8 cellular contexts compared by ENCODE assay signal in genomic region chr11:117095301-117096139, GRCh38. TPM values are rescaled to one million over a fixed set of nuclear protein-coding genes. Genes with fewer than 3 reads are reported as not detected.
A peak's percentile ranks its signal among the peaks of the same experiment; 100 is the strongest.
DNase-seq lines count a peak whose midpoint lies in the region; ATAC-seq and TF ChIP-seq lines count a peak whose summit lies in the region.

No MANE protein-coding gene starts in this region.

- peak overlapping the region; percentile 3; the same call in 1 of the 2 replicates for H3K23ac ChIP-seq in IMR-90 (ENCODE audit: low read depth, low read length)

- H3K56ac ChIP-seq in IMR-90 (ENCODE audit: extremely low read depth, insufficient read depth, low read length), result no peak overlapping the region

- peak; percentile 9; the same call in 1 of the 2 replicates for ATAC-seq in IMR-90 (ENCODE audit: low read depth)
- ATAC-seq in lung (ENCODE audit: insufficient read depth, low FRiP score), result no peak
- ATAC-seq in GM19351 (IDR thresholded peaks at IDR 0.05; ENCODE audit: unreplicated experiment), result no peak
- no peak for ATAC-seq in HG03469 (IDR thresholded peaks at IDR 0.05; ENCODE audit: unreplicated experiment)

- POLR2A ChIA-PET in IMR-90 (lab: Charles Lee; ENCODE audit: unreplicated experiment), result no interaction called here

- H3K27ac ChIP-seq in IMR-90 (ENCODE audit: insufficient read depth, low read length) (no peak overlapping the region), ascending aorta (peak overlapping the region; percentile 90 to 99), lung (ENCODE audit: low read depth in 1 of 2, low read length in 1 of 2) (peak overlapping the region; percentile 41 to 75)

- no CpG with 5 or more reads among the region's 9 CpGs for WGBS in IMR-90 (ENCODE audit: extremely low coverage in 2 of 2, insufficient read length in 1 of 2), 2 experiments
- WGBS in lung, 2 donors, result 39% methylated on average over 9 of the region's 9 CpGs

- DNase-seq in BE2C (no peak), IMR-90 (peak; percentile 52), ascending aorta (ENCODE audit: low spot score in 2 of 2) (no peak), lung (ENCODE audit: low spot score) (no peak), OCI-M2 (lab: John Stamatoyannopoulos, UW; ENCODE audit: unreplicated experiment) (no peak), SHP77 (lab: John Stamatoyannopoulos, UW) (no peak)

- H3K4me1 ChIP-seq in BE2C (peaks cover 23% of the 10 kb centered on the region), IMR-90 (ENCODE audit: control insufficient read depth, insufficient read depth, low read length) (peaks cover 16% of the 10 kb centered on the region), ascending aorta (peaks cover 8 to 52% of the 10 kb centered on the region in 2 donors), lung (ENCODE audit: control insufficient read depth in 2 of 2, insufficient read depth in 2 of 2, low read length in 2 of 2) (peaks cover 5 to 33% of the 10 kb centered on the region in 2 donors)

- peaks cover 17% of the 10 kb centered on the region for H3K9me1 ChIP-seq in IMR-90 (ENCODE audit: insufficient read depth, low read length)

- H2BK20ac ChIP-seq in IMR-90 (ENCODE audit: low read depth, low read length), result no peak overlapping the region

- H3K4ac ChIP-seq in IMR-90 (ENCODE audit: low read depth, low read length), result peak overlapping the region; percentile 30; the same call in 1 of the 2 replicates

- peak overlapping the region; percentile 84 for H3K4me2 ChIP-seq in IMR-90 (ENCODE audit: low read depth, low read length)

- H3K9me3 ChIP-seq in BE2C, result no peaks in the 10 kb centered on the region
- H3K9me3 ChIP-seq in IMR-90 (ENCODE audit: control insufficient read depth, insufficient read depth, low read length), result no peaks in the 10 kb centered on the region
- H3K9me3 ChIP-seq in ascending aorta, result no peaks in the 10 kb centered on the region
- no peaks in the 10 kb centered on the region for H3K9me3 ChIP-seq in lung (ENCODE audit: control insufficient read depth in 2 of 2, insufficient read depth in 1 of 2, low read length in 1 of 2)

- H2AK9ac ChIP-seq in IMR-90 (replicated peaks; ENCODE audit: low read depth, low read length, poor library complexity), result no peak overlapping the region

- H3K18ac ChIP-seq in IMR-90 (ENCODE audit: low read depth, low read length), result peak overlapping the region; percentile 28; the same call in 1 of the 2 replicates

- peaks cover 27 to 58% of the 10 kb centered on the region in 2 experiments for H3K79me1 ChIP-seq in IMR-90 (ENCODE audit: low read depth in 1 of 2, low read length in 2 of 2)

- intact Hi-C loops in IMR-90 (cut with micrococcal nuclease) (loop anchor here (2.0 to 5.0 kb wide), 3 partner anchors 68 to 168 kb away; no protein-coding TSS in a partner anchor), ascending aorta (cut with DNase I) (loop anchor here (5.0 kb wide), 1 partner anchor 137 kb away; the partner anchor contains the start of genes PCSK7 and RNF214)

- H2BK15ac ChIP-seq in IMR-90 (ENCODE audit: low read depth, low read length), result no peak overlapping the region

- dilution Hi-C loops in IMR-90 (cut with HindIII; ENCODE audit: low sequenced_read_pairs, unreplicated experiment), result no loop called here

- H2BK5ac ChIP-seq in IMR-90 (ENCODE audit: low read depth, low read length, poor library complexity, severe bottlenecking), result peak overlapping the region; percentile 4

- peaks cover 50% of the 10 kb centered on the region for H4K20me1 ChIP-seq in IMR-90 (ENCODE audit: insufficient read depth, low read length)

- no peak for TF ChIP-seq POLR2A in IMR-90 (IDR thresholded peaks at IDR 0.05; ENCODE audit: low read depth, low read length)

- no peak for TF ChIP-seq RAD21 in IMR-90 (IDR thresholded peaks at IDR 0.05; ENCODE audit: low read length)

- peak overlapping the region; percentile 47; the same call in 1 of the 2 replicates for H3K14ac ChIP-seq in IMR-90 (replicated peaks; ENCODE audit: low read depth, low read length)

- no TSS peak for BruUV-seq in IMR-90 (replicated peaks; lab: Mats Ljungman, UMichigan)

- H3K4me3 ChIP-seq in BE2C (ENCODE audit: low read depth, low read length) (peak overlapping the region; percentile 92; the same call in 1 of the 2 replicates), IMR-90 (ENCODE audit: insufficient read depth, low read depth, low read length) (no peak overlapping the region), ascending aorta (peak overlapping the region in 1 of 2 donors; percentile 99), lung (no peak overlapping the region)

- CTCF ChIA-PET in IMR-90 (lab: Yijun Ruan, JAX), result interaction anchor here (0.9 to 1.8 kb wide), 2 partner anchors 10 to 215 kb away, joined by 3 to 6 read pairs; no protein-coding TSS in a partner anchor

- H3K36me3 ChIP-seq in BE2C, result no peaks in the 10 kb centered on the region
- no peaks in the 10 kb centered on the region for H3K36me3 ChIP-seq in IMR-90 (ENCODE audit: control insufficient read depth, insufficient read depth, low read length)
- no peaks in the 10 kb centered on the region for H3K36me3 ChIP-seq in ascending aorta
- H3K36me3 ChIP-seq in lung (ENCODE audit: control insufficient read depth in 2 of 2, insufficient read depth in 2 of 2, low read length in 2 of 2), result peaks cover 0 to 1% of the 10 kb centered on the region in 2 donors

- no peak overlapping the region for H2AFZ ChIP-seq in IMR-90 (replicated peaks; ENCODE audit: low read length, poor library complexity)

- no peak overlapping the region for H4K5ac ChIP-seq in IMR-90 (ENCODE audit: low read depth, low read length)

- H2BK120ac ChIP-seq in IMR-90 (ENCODE audit: low read depth, low read length), result no peak overlapping the region

- no peaks in the 10 kb centered on the region for H3K27me3 ChIP-seq in BE2C
- no peaks in the 10 kb centered on the region for H3K27me3 ChIP-seq in IMR-90 (ENCODE audit: control insufficient read depth, insufficient read depth, low read length)
- no peaks in the 10 kb centered on the region for H3K27me3 ChIP-seq in ascending aorta
- no peaks in the 10 kb centered on the region for H3K27me3 ChIP-seq in lung (ENCODE audit: control insufficient read depth, insufficient read depth)

- H3K9ac ChIP-seq in IMR-90 (ENCODE audit: low read depth, low read length), result no peak overlapping the region

- no peak overlapping the region for H2AK5ac ChIP-seq in IMR-90 (ENCODE audit: low read depth, low read length)

- TF ChIP-seq CTCF in BE2C (IDR thresholded peaks at IDR 0.05; ENCODE audit: low read depth, low read length) (no peak), IMR-90 (conservative IDR thresholded peaks at IDR 0.05; ENCODE audit: low read depth, low read length) (no peak), ascending aorta (IDR thresholded peaks at IDR 0.05) (no peak), lung (IDR thresholded peaks at IDR 0.05; ENCODE audit: control extremely low read depth, extremely low read depth) (no peak)

- H4K8ac ChIP-seq in IMR-90 (ENCODE audit: low read depth in 2 of 2, low read length in 2 of 2), result peak overlapping the region in 1 of 2 experiments; percentile 24; a peak in 1 of 4 replicates

- 0 out of 2 replicates have a peak overlapping the region, but pooled peaks have one; percentile 9 for H4K91ac ChIP-seq in IMR-90 (ENCODE audit: insufficient read depth, low read depth, low read length)

- in situ Hi-C loops in IMR-90 (cut with MboI; ENCODE audit: low sequenced_read_pairs), result no loop called here

TF ChIP-seq in IMR-90, 13 proteins besides CTCF, POLR2A, EP300 and RAD21:
- no peak for TF ChIP-seq CHD1 (IDR thresholded peaks at IDR 0.05; ENCODE audit: low read depth, low read length)
- no peak for TF ChIP-seq MXI1 (IDR thresholded peaks at IDR 0.05; ENCODE audit: borderline replicate concordance, low read depth, low read length)
- no peak for TF ChIP-seq NFE2L2 (IDR thresholded peaks at IDR 0.05; ENCODE audit: low read depth, low read length)
- TF ChIP-seq RCOR1 (IDR thresholded peaks at IDR 0.05; ENCODE audit: insufficient replicate concordance, low read length), result no peak
- peak; percentile 14; the same call in 1 of the 2 replicates for TF ChIP-seq SMC3 (IDR thresholded peaks at IDR 0.05; ENCODE audit: low read depth, low read length)
- TF ChIP-seq, protein P1, sequence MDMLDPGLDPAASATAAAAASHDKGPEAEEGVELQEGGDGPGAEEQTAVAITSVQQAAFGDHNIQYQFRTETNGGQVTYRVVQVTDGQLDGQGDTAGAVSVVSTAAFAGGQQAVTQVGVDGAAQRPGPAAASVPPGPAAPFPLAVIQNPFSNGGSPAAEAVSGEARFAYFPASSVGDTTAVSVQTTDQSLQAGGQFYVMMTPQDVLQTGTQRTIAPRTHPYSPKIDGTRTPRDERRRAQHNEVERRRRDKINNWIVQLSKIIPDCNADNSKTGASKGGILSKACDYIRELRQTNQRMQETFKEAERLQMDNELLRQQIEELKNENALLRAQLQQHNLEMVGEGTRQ (IDR thresholded peaks at IDR 0.05; ENCODE audit: low read depth, low read length), result no peak
- no peak for TF ChIP-seq MAFK (IDR thresholded peaks at IDR 0.05; ENCODE audit: low read depth, low read length)
- peak; percentile 92 for TF ChIP-seq CEBPB (IDR thresholded peaks at IDR 0.05; ENCODE audit: low read depth, low read length)
- TF ChIP-seq BHLHE40 (IDR thresholded peaks at IDR 0.05; ENCODE audit: low read depth, low read length), result peak; percentile 35; the same call in 1 of the 2 replicates
- TF ChIP-seq MAZ (IDR thresholded peaks at IDR 0.05; ENCODE audit: borderline replicate concordance, low read depth, low read length), result no peak

RNA-seq across cellular contexts. Expression of gene SIK3, which starts 2.7 kb away (rescaled TPM):
- polyA plus RNA-seq in BE2C (2012; ENCODE audit: insufficient read depth, insufficient read length, low read depth), result 35.6 TPM
- total RNA-seq in IMR-90 (2012; rRNA removed) (8.2 and 17.2 TPM in 2 replicates), ascending aorta (22.5 TPM), lung (10 to 100 TPM; 42.3 to 43.4 TPM)
- polyA plus RNA-seq in IMR-90 (2012; rRNA removed) (7.5 and 9.1 TPM in 2 replicates), lung (10 to 100 TPM in 1 of 2 donors, 1 to 10 TPM in 1; 9.0 to 16.8 TPM)
- 4.5 and 6.9 TPM in 2 replicates for polyA plus RNA-seq in IMR-90 (2012; cell fraction: cytosol; rRNA removed)
- polyA plus RNA-seq in IMR-90 (2012; cell fraction: nucleus; rRNA removed; ENCODE audit: low replicate concordance), result 18.6 and 18.8 TPM in 2 replicates

RNA-seq across cellular contexts. Expression of gene PAFAH1B2, which starts 48.6 kb away (rescaled TPM):
- polyA plus RNA-seq in BE2C (2012; ENCODE audit: insufficient read depth, insufficient read length, low read depth), result 99.2 TPM
- 213 and 280 TPM in 2 replicates for total RNA-seq in IMR-90 (2012; rRNA removed)
- polyA plus RNA-seq in IMR-90 (2012; rRNA removed), result 24.2 and 29.8 TPM in 2 replicates
- 10.3 and 25.1 TPM in 2 replicates for polyA plus RNA-seq in IMR-90 (2012; cell fraction: cytosol; rRNA removed)
- polyA plus RNA-seq in IMR-90 (2012; cell fraction: nucleus; rRNA removed; ENCODE audit: low replicate concordance), result 7.3 and 18.9 TPM in 2 replicates
- 60.7 TPM for total RNA-seq in ascending aorta
- 10 to 100 TPM; 70.7 to 73.1 TPM for total RNA-seq in lung
- 10 to 100 TPM; 22.2 to 23.8 TPM for polyA plus RNA-seq in lung
